In genomic region chr15:32823750-32824149, GRCh38 we compare ENCODE assay signal across 17 cellular contexts.
DNase-seq lines count a peak whose midpoint lies in the region; ATAC-seq, FAIRE-seq and TF ChIP-seq lines count a peak whose summit lies in the region.
"Had no signal": no experiment of that assay in that cellular context is flagged by ENCODE, and none has a peak within 500 bp of the region (broad histone marks: within the 10 kb centered on the region; RNA-seq: fewer than 3 reads in every experiment).

No MANE protein-coding gene starts in this region.

- H3K27me3 ChIP-seq in ACC112 (ENCODE audit: insufficient read depth, low read length) (no peaks in the 10 kb centered on the region), PC-3 (ENCODE audit: low read length) (no peaks in the 10 kb centered on the region), endothelial cell of umbilical vein (ENCODE audit: control insufficient read depth in 2 of 2, insufficient read depth in 2 of 2, low read length in 2 of 2) (no peaks in the 10 kb centered on the region), prostate gland (replicated peaks; ENCODE audit: insufficient read depth) (no peaks in the 10 kb centered on the region)
- H3K27me3 ChIP-seq: BLaER1 had no signal

- H3K4me1 ChIP-seq in ACC112 (ENCODE audit: control insufficient read depth, insufficient read depth, low read length, unreplicated experiment) (peaks cover 62% of the 10 kb centered on the region), PC-3 (ENCODE audit: insufficient read depth, low read length) (peaks cover 70% of the 10 kb centered on the region), endothelial cell of umbilical vein (ENCODE audit: control insufficient read depth, extremely low read depth, insufficient read depth, low read length) (peaks cover 36% of the 10 kb centered on the region), prostate gland (replicated peaks) (no peaks in the 10 kb centered on the region)

- H3K79me2 ChIP-seq in ACC112 (ENCODE audit: control insufficient read depth, insufficient read depth, low read length, unreplicated experiment) (no peaks in the 10 kb centered on the region), PC-3 (ENCODE audit: low read length) (no peaks in the 10 kb centered on the region), endothelial cell of umbilical vein (ENCODE audit: control insufficient read depth, insufficient read depth, low read length) (no peaks in the 10 kb centered on the region)

- H3K36me3 ChIP-seq in ACC112 (ENCODE audit: insufficient read depth, low read length) = no peaks in the 10 kb centered on the region
- no peaks in the 10 kb centered on the region for H3K36me3 ChIP-seq in PC-3 (ENCODE audit: low read depth, low read length)
- H3K36me3 ChIP-seq in endothelial cell of umbilical vein (ENCODE audit: control insufficient read depth in 2 of 2, extremely low read depth in 1 of 2, insufficient read depth in 2 of 2, low read length in 2 of 2) = no peaks in the 10 kb centered on the region
- no peaks in the 10 kb centered on the region for H3K36me3 ChIP-seq in prostate gland
- H3K36me3 ChIP-seq: BLaER1 had no signal

- dilution Hi-C loops in endothelial cell of umbilical vein (cut with MboI; ENCODE audit: extremely low pct_ligation_motif_present, low sequenced_read_pairs) = no loop called here

- no peak overlapping the region for H3K4me3 ChIP-seq in ACC112 (ENCODE audit: low read depth, low read length)
- H3K4me3 ChIP-seq in PC-3 (ENCODE audit: low read length) = no peak overlapping the region
- no peak overlapping the region for H3K4me3 ChIP-seq in endothelial cell of umbilical vein (replicated peaks in 1 of 3; ENCODE audit: insufficient read depth in 1 of 3, low read depth in 1 of 3, low read length in 3 of 3)
- H3K4me3 ChIP-seq in prostate gland = no peak overlapping the region
- H3K4me3 ChIP-seq: BLaER1 had no signal

- no peak overlapping the region for H3K4me2 ChIP-seq in PC-3 (ENCODE audit: low read length)
- no peak overlapping the region for H3K4me2 ChIP-seq in endothelial cell of umbilical vein (ENCODE audit: insufficient read depth, low read length)
- H3K4me2 ChIP-seq: BLaER1 had no signal

- TF ChIP-seq CTCF in PC-3 (conservative IDR thresholded peaks at IDR 0.05; ENCODE audit: low read depth, low read length) = no peak
- no peak for TF ChIP-seq CTCF in endothelial cell of umbilical vein (IDR thresholded peaks at IDR 0.05; ENCODE audit: extremely low read depth in 1 of 2, insufficient read depth in 1 of 2, low read depth in 1 of 2, low read length in 2 of 2)
- no peak for TF ChIP-seq CTCF in prostate gland (IDR thresholded peaks at IDR 0.05)

- WGBS in prostate gland = 31% methylated on average over 4 of the region's 4 CpGs

- in situ Hi-C loops in KBM-7 (cut with MboI; ENCODE audit: low pct_unique_long_range_greater_than_20kb, low sequenced_read_pairs) = no loop called here

- H3K9me2 ChIP-seq in PC-3 (replicated peaks; ENCODE audit: low read length) = no peaks in the 10 kb centered on the region

- intact Hi-C loops in PC-3 (cut with micrococcal nuclease) (no loop called here), endothelial cell of umbilical vein (cut with micrococcal nuclease) (loop anchor here (1.0 kb wide), 1 partner anchor 33 kb away; no protein-coding TSS in a partner anchor), prostate gland (cut with DNase I) (no loop called here)

- ATAC-seq in PC-3 = no peak
- no peak for ATAC-seq in HG03460 (IDR thresholded peaks at IDR 0.05; ENCODE audit: unreplicated experiment)
- no peak for ATAC-seq in GM19023 (IDR thresholded peaks at IDR 0.05; ENCODE audit: unreplicated experiment)
- ATAC-seq: CD8-positive, alpha-beta T cell had no signal

- DNase-seq in PC-3 (no peak), endothelial cell of umbilical vein (ENCODE audit: low read depth, low spot score) (no peak), prostate gland (ENCODE audit: low spot score) (peak; percentile 78), KBM-7 (no peak)
- DNase-seq: Calu3; CD8-positive, alpha-beta T cell; NCI-H1105 treated with DMSO at 0.1 percent for 48 hours; NCI-H1694; NCI-H510A treated with DMSO at 0.1 percent for 48 hours; NCI-H774 had no signal

- POLR2A ChIA-PET in PC-3 (lab: Charles Lee; ENCODE audit: unreplicated experiment) (no interaction called here), endothelial cell of umbilical vein (lab: Charles Lee) (no interaction called here)

- TF ChIP-seq POLR2A in endothelial cell of umbilical vein (IDR thresholded peaks at IDR 0.05; ENCODE audit: low read depth, low read length) (no peak), prostate gland (IDR thresholded peaks at IDR 0.05) (no peak)

- no peaks in the 10 kb centered on the region for H4K20me1 ChIP-seq in PC-3 (ENCODE audit: low read length)
- no peaks in the 10 kb centered on the region for H4K20me1 ChIP-seq in endothelial cell of umbilical vein (replicated peaks; ENCODE audit: control insufficient read depth, extremely low read depth, insufficient read depth, low read length)
- H4K20me1 ChIP-seq: BLaER1 had no signal

- no peaks in the 10 kb centered on the region for H3K9me3 ChIP-seq in PC-3 (ENCODE audit: low read length)
- H3K9me3 ChIP-seq in endothelial cell of umbilical vein (replicated peaks; ENCODE audit: control insufficient read depth, insufficient read depth, low read length) = no peaks in the 10 kb centered on the region
- no peaks in the 10 kb centered on the region for H3K9me3 ChIP-seq in prostate gland
- H3K9me3 ChIP-seq: BLaER1 had no signal

- H3K9ac ChIP-seq in PC-3 (ENCODE audit: low read length) = peak overlapping the region; percentile 51; the same call in 1 of the 2 replicates
- H3K9ac ChIP-seq in endothelial cell of umbilical vein (replicated peaks; ENCODE audit: extremely low read depth, insufficient read depth, low read length) = no peak overlapping the region
- H3K9ac ChIP-seq: BLaER1 had no signal

- no peaks in the 10 kb centered on the region for H3K9me1 ChIP-seq in endothelial cell of umbilical vein (replicated peaks; ENCODE audit: control insufficient read depth, extremely low read depth, insufficient read depth, low read length)

- CTCF ChIA-PET in PC-3 (lab: Charles Lee) = no interaction called here
- CTCF ChIA-PET in endothelial cell of umbilical vein (lab: Charles Lee) = no interaction called here

- peak overlapping the region; percentile 97 for H3K27ac ChIP-seq in ACC112 (ENCODE audit: low read depth, low read length)
- H3K27ac ChIP-seq in PC-3 (ENCODE audit: low read length) = peak overlapping the region; percentile 95
- peak overlapping the region; percentile 88 for H3K27ac ChIP-seq in endothelial cell of umbilical vein (ENCODE audit: insufficient read depth, low read depth, low read length)
- H3K27ac ChIP-seq in prostate gland = peak overlapping the region; percentile 5 to 55
- H3K27ac ChIP-seq: BLaER1 had no signal

- FAIRE-seq in endothelial cell of umbilical vein (lab: Jason Lieb, UNC) = no peak
- FAIRE-seq: A204.1, GM12891, H1 had no signal

- BruUV-seq in PC-3 (replicated peaks; lab: Mats Ljungman, UMichigan) = no TSS peak
- no TSS peak for BruUV-seq in endothelial cell of umbilical vein (replicated peaks; lab: Mats Ljungman, UMichigan)

- H3F3A ChIP-seq in PC-3 (ENCODE audit: low read length, unreplicated experiment) = peaks cover under 1% of the 10 kb centered on the region

- H2AFZ ChIP-seq in ACC112 (ENCODE audit: low read length, unreplicated experiment) (no peak overlapping the region), PC-3 (ENCODE audit: low read length) (no peak overlapping the region), endothelial cell of umbilical vein (ENCODE audit: low read depth, low read length) (no peak overlapping the region)

TF ChIP-seq in endothelial cell of umbilical vein, 7 proteins besides CTCF, POLR2A, EP300 and RAD21:
- TF ChIP-seq JUN (IDR thresholded peaks at IDR 0.05; ENCODE audit: borderline replicate concordance, insufficient read depth, insufficient read length, low read depth) (no peak), MYC (IDR thresholded peaks at IDR 0.05; ENCODE audit: low read depth, low read length) (no peak), MAX (IDR thresholded peaks at IDR 0.05; ENCODE audit: insufficient read depth, insufficient read length) (no peak), EZH2 (IDR thresholded peaks at IDR 0.05; ENCODE audit: borderline replicate concordance, low read depth, low read length, severe bottlenecking) (no peak), GATA2 (IDR thresholded peaks at IDR 0.05; ENCODE audit: insufficient read depth, insufficient read length, low read depth, low read length) (no peak)

Comparison
In these comparisons a context has a peak if more than half of its experiments do, and no peak if none do; other contexts are left out.
1. H3K27ac ChIP-seq: peak in every context shown above with its lines; median percentile 97 in ACC112; 95 in PC-3; 88 in endothelial cell of umbilical vein; 30 in prostate gland.